In the genomic region with DNA sequence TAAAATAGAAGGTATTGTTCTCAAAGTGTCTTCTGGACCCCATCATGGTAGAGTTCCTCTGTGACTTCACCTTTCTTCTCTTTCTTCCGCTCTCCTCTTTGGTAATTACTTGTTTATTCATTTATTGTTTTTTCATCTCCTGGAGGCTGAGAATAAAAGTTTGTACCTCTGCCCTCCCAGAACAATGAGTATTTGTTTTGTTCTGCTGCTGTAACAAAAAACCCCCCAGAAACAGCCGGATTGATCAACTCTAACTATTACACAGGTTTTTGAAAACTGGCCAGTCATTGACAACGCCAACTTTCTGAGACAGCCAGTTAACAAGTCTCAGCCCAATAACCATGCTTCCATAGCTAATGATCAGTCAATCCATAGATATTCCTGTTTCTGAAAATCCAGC, we compare ENCODE assay signal across 6 cellular contexts.
"Had no signal": no experiment of that assay in that cellular context is flagged by ENCODE, and none has a peak within 500 bp of the region (broad histone marks: within the 10 kb centered on the region; RNA-seq: fewer than 3 reads in every experiment).

No MANE protein-coding gene starts in this region.

- H3K4me2 ChIP-seq: KMS-11 had no signal

- H3K9ac ChIP-seq: KMS-11 had no signal

- H3K27ac ChIP-seq: HL-60, KMS-11 had no signal

- DNase-seq: IMR-90, KBM-7, KG1 had no signal

- FAIRE-seq: HTR-8/SVneo had no signal
